ENCODE assay signal across 18 cellular contexts in the genomic region with DNA sequence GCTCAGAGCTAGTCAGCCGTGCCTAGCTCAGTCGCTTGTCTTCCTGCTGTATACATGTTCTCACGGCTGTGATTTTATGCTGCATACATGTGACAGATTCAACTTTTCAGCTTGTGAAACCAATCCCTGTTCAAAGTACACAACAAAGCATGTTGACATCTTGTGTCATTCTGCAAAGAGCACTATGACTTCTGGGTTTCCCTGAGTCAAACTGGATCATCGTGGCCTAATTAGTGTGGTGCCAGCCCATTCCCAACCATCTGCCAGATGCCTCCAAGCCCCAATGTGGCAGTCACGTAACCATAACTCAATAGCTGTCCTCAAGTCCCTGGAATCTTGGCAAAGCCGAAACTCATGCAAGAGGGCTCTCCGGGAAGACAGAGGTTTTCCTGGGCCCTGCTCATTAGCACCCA.
DNase-seq lines count a peak whose midpoint lies in the region; ATAC-seq, FAIRE-seq and TF ChIP-seq lines count a peak whose summit lies in the region.
"Had no signal": no experiment of that assay in that cellular context is flagged by ENCODE, and none has a peak within 500 bp of the region (broad histone marks: within the 10 kb centered on the region; RNA-seq: fewer than 3 reads in every experiment).

No MANE protein-coding gene starts in this region.

- 69% methylated on average over 7 of the region's 7 CpGs for WGBS in liver

- H3K27me3 ChIP-seq in bronchial epithelial cell (ENCODE audit: control insufficient read depth, insufficient read depth, low read length) (no peaks in the 10 kb centered on the region), liver (ENCODE audit: control insufficient read depth in 4 of 4, insufficient read depth in 4 of 4, low read length in 3 of 4) (no peaks in the 10 kb centered on the region)
- H3K27me3 ChIP-seq: BLaER1 had no signal

- TF ChIP-seq CTCF in bronchial epithelial cell (IDR thresholded peaks at IDR 0.05; ENCODE audit: insufficient read depth, low read length, severe bottlenecking) (no peak), liver (IDR thresholded peaks at IDR 0.05; ENCODE audit: low read depth, low read length, missing input control) (no peak)

- no peaks in the 10 kb centered on the region for H3K9me3 ChIP-seq in liver (ENCODE audit: control insufficient read depth in 4 of 4, low read length in 3 of 4)
- H3K9me3 ChIP-seq: BLaER1, HAP-1 had no signal

- no peak for TF ChIP-seq POLR2A in GM12892 (IDR thresholded peaks at IDR 0.05; ENCODE audit: low read depth, low read length)

- no peak overlapping the region for H3K27ac ChIP-seq in liver (ENCODE audit: low read depth in 1 of 2, low read length in 2 of 2)
- H3K27ac ChIP-seq: 22Rv1, BLaER1 had no signal

- TF ChIP-seq RAD21 in liver (IDR thresholded peaks at IDR 0.05): no peak

- H3K4me3 ChIP-seq in bronchial epithelial cell (ENCODE audit: low read depth, low read length): no peak overlapping the region
- H3K4me3 ChIP-seq in liver (ENCODE audit: low read depth in 1 of 3, low read length in 3 of 3): no peak overlapping the region
- H3K4me3 ChIP-seq: BLaER1, HAP-1 had no signal

- peaks cover 28% of the 10 kb centered on the region for H3K36me3 ChIP-seq in bronchial epithelial cell (ENCODE audit: control insufficient read depth, insufficient read depth, low read length)
- no peaks in the 10 kb centered on the region for H3K36me3 ChIP-seq in liver (ENCODE audit: control insufficient read depth in 4 of 4, insufficient read depth in 3 of 4, low read depth in 1 of 4, low read length in 3 of 4)
- H3K36me3 ChIP-seq: BLaER1, HAP-1 had no signal

- peak; percentile 15 for DNase-seq in NCI-H1694 treated with DMSO at 0.1 percent for 48 hours (lab: John Stamatoyannopoulos, UW)
- DNase-seq in NCI-H1694 (lab: John Stamatoyannopoulos, UW): no peak
- no peak for DNase-seq in bronchial epithelial cell (ENCODE audit: low read depth)
- no peak for DNase-seq in CD1c-positive myeloid dendritic cell (ENCODE audit: extremely low spot score)
- no peak for DNase-seq in GM12892 (ENCODE audit: insufficient read length)
- no peak for DNase-seq in NCI-H1417 treated with DMSO at 0.1 percent for 48 hours (lab: John Stamatoyannopoulos, UW)
- DNase-seq: DMS79 treated with DMSO at 0.1 percent for 48 hours, NCI-H2081 treated with DMSO at 0.1 percent for 48 hours, NCI-H510A treated with DMSO at 0.1 percent for 48 hours, Right ventricle myocardium superior had no signal

- no peak for ATAC-seq in HG03095 (IDR thresholded peaks at IDR 0.05; ENCODE audit: unreplicated experiment)
- ATAC-seq: Panc1, SK-N-SH treated with all-trans-retinoic acid at 6 μM for 48 hours had no signal

- FAIRE-seq in bronchial epithelial cell (lab: Jason Lieb, UNC) (peak; percentile 32), GM12892 (lab: Jason Lieb, UNC) (no peak)
- FAIRE-seq: G401.6 had no signal

- H3K9ac ChIP-seq in liver (ENCODE audit: low read depth in 1 of 2, low read length in 2 of 2): no peak overlapping the region
- H3K9ac ChIP-seq: BLaER1 had no signal

- H3K4me1 ChIP-seq in liver (ENCODE audit: control insufficient read depth in 4 of 4, insufficient read depth in 4 of 4, low read length in 3 of 4): peaks cover 0 to 5% (median 1%) of the 10 kb centered on the region in 4 donors
- H3K4me1 ChIP-seq: BLaER1 had no signal

TF ChIP-seq in liver, 16 proteins besides CTCF, POLR2A, EP300 and RAD21:
- peak; percentile 51 to 59 for TF ChIP-seq HNF4A (conservative IDR thresholded peaks at IDR 0.05)
- no peak for TF ChIP-seq NR2F2 (IDR thresholded peaks at IDR 0.05)
- no peak for TF ChIP-seq FOXA2 (IDR thresholded peaks at IDR 0.05)
- TF ChIP-seq JUND (IDR thresholded peaks at IDR 0.05): no peak
- TF ChIP-seq, protein P1, sequence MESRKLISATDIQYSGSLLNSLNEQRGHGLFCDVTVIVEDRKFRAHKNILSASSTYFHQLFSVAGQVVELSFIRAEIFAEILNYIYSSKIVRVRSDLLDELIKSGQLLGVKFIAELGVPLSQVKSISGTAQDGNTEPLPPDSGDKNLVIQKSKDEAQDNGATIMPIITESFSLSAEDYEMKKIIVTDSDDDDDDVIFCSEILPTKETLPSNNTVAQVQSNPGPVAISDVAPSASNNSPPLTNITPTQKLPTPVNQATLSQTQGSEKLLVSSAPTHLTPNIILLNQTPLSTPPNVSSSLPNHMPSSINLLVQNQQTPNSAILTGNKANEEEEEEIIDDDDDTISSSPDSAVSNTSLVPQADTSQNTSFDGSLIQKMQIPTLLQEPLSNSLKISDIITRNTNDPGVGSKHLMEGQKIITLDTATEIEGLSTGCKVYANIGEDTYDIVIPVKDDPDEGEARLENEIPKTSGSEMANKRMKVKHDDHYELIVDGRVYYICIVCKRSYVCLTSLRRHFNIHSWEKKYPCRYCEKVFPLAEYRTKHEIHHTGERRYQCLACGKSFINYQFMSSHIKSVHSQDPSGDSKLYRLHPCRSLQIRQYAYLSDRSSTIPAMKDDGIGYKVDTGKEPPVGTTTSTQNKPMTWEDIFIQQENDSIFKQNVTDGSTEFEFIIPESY (IDR thresholded peaks at IDR 0.05): no peak
- peak in 1 of 2 donors; percentile 28 for TF ChIP-seq RXRA (IDR thresholded peaks at IDR 0.05)
